In genomic region chr22:25448435-25449051, GRCh38 we compare ENCODE assay signal across 8 cellular contexts.
DNase-seq lines count a peak whose midpoint lies in the region; ATAC-seq, FAIRE-seq and TF ChIP-seq lines count a peak whose summit lies in the region.

No MANE protein-coding gene starts in this region.

- peak overlapping the region; percentile 33 for H3K4ac ChIP-seq in H1 (replicated peaks; ENCODE audit: insufficient read length, low read depth, low read length)

- no peak overlapping the region for H4K91ac ChIP-seq in H1 (replicated peaks; ENCODE audit: insufficient read length, low read length)

- no peaks in the 10 kb centered on the region; the same call in 1 of the 2 replicates for H3K79me1 ChIP-seq in H1 (ENCODE audit: low read depth, low read length)

- H3K23me2 ChIP-seq in H1 (ENCODE audit: low read depth, low read length), result peaks cover 3% of the 10 kb centered on the region; the same call in 1 of the 2 replicates

- TF ChIP-seq POLR2A in H1 (IDR thresholded peaks at IDR 0.05; ENCODE audit: control extremely low read depth in 1 of 2, low read depth in 2 of 2, low read length in 2 of 2) (no peak), uterus (IDR thresholded peaks at IDR 0.05) (no peak)

- intact Hi-C loops in uterus (cut with DNase I; ENCODE audit: low total_unique reads), result no loop called here

- no peaks in the 10 kb centered on the region for H3K27me3 Mint-ChIP-seq in mesothelial cell of epicardium (ENCODE audit: low read depth)

- no peak for TF ChIP-seq EP300 in H1 (IDR thresholded peaks at IDR 0.05; ENCODE audit: borderline replicate concordance in 1 of 2, low read depth in 2 of 2, low read length in 2 of 2)

- peak overlapping the region; percentile 92 for H3K27ac Mint-ChIP-seq in mesothelial cell of epicardium

- H2BK15ac ChIP-seq in H1 (ENCODE audit: low read length), result no peak overlapping the region

- H3K36me3 ChIP-seq in SJSA1 (peaks cover 25% of the 10 kb centered on the region), H1 (ENCODE audit: control insufficient read depth in 2 of 4, insufficient read depth in 4 of 4, low read length in 3 of 4) (peaks cover 0 to under 1% (median under 1%) of the 10 kb centered on the region in 4 experiments; a peak in 4 of 8 replicates), uterus (no peaks in the 10 kb centered on the region)

- DNase-seq in Daoy (ENCODE audit: low read depth) (peak; percentile 16), SJSA1 (ENCODE audit: low read depth in 1 of 2, low spot score in 2 of 2) (peak in 1 of 2 experiments; percentile 38), H1 (ENCODE audit: low read depth in 1 of 2, low spot score in 2 of 2) (no peak), mesothelial cell of epicardium (ENCODE audit: low spot score in 2 of 2, unreplicated experiment in 2 of 2) (no peak), uterus (no peak), NCI-H187 (lab: John Stamatoyannopoulos, UW) (no peak)

- H3K4me3 ChIP-seq in SJSA1 (peak overlapping the region; percentile 59), H1 (ENCODE audit: extremely low read depth in 1 of 4, insufficient read depth in 2 of 4, low read depth in 3 of 4, low read length in 4 of 4) (peak overlapping the region; percentile 58 to 92 (median 76)), uterus (peak overlapping the region; percentile 72 to 84)

- CTCF ChIA-PET in H1 (lab: Charles Lee; ENCODE audit: partially characterized antibody), result interaction anchor here (0.6 to 1.8 kb wide), 7 partner anchors 10 to 500 kb away, joined by 3 to 12 read pairs (median 4); no protein-coding TSS in a partner anchor

- H2BK120ac ChIP-seq in H1 (replicated peaks; ENCODE audit: low read depth, low read length), result no peak overlapping the region

- H3K27me3 ChIP-seq in SJSA1 (replicated peaks) (no peaks in the 10 kb centered on the region), H1 (replicated peaks in 1 of 4; ENCODE audit: control insufficient read depth in 3 of 4, extremely low read depth in 1 of 4, insufficient read depth in 3 of 4, low read length in 3 of 4) (no peaks in the 10 kb centered on the region), uterus (no peaks in the 10 kb centered on the region)

- no peak overlapping the region for H3K18ac ChIP-seq in H1 (ENCODE audit: extremely low read depth, low read length)

- H3K4me2 ChIP-seq in H1 (ENCODE audit: insufficient read depth in 1 of 2, low read depth in 2 of 2, low read length in 2 of 2), result peak overlapping the region; percentile 90 to 95

- no peak overlapping the region for H3K56ac ChIP-seq in H1 (replicated peaks; ENCODE audit: insufficient read length, low read depth, low read length)

- H3K9me3 ChIP-seq in SJSA1 (replicated peaks), result no peaks in the 10 kb centered on the region
- no peaks in the 10 kb centered on the region for H3K9me3 ChIP-seq in H1 (ENCODE audit: insufficient read depth in 2 of 2, low read depth in 1 of 2, low read length in 1 of 2)
- no peaks in the 10 kb centered on the region for H3K9me3 ChIP-seq in uterus

- H4K20me1 ChIP-seq in H1 (replicated peaks in 1 of 2; ENCODE audit: control insufficient read depth in 1 of 2, insufficient read depth in 2 of 2, low read length in 2 of 2), result peaks cover 3 to 6% of the 10 kb centered on the region in 2 experiments

- WGBS in H1 (ENCODE audit: extremely low coverage in 1 of 2, insufficient coverage in 1 of 2, insufficient read length in 1 of 2, insufficient replicate concordance in 2 of 2, low coverage in 1 of 2, low lambda C conversion rate in 2 of 2, missing lambda C conversion rate in 1 of 2), 2 experiments, result 12% methylated on average over 15 of the region's 16 CpGs; no CpG with 5 or more reads in 1 of the 2 experiments

- H2BK20ac ChIP-seq in H1 (ENCODE audit: low read length), result no peak overlapping the region

- H3K4me1 ChIP-seq in SJSA1 (replicated peaks) (peaks cover 13% of the 10 kb centered on the region; the same call in 1 of the 2 replicates), H1 (replicated peaks in 1 of 4; ENCODE audit: control insufficient read depth in 3 of 4, insufficient read depth in 4 of 4, low read length in 3 of 4) (peaks cover 0 to 5% (median 0%) of the 10 kb centered on the region in 4 experiments; a peak in 3 of 7 replicates), uterus (peaks cover 0 to 9% of the 10 kb centered on the region in 2 donors)

- TF ChIP-seq CTCF in H1 (IDR thresholded peaks at IDR 0.05; ENCODE audit: control extremely low read depth in 1 of 3, insufficient read depth in 1 of 3, low read depth in 1 of 3, low read length in 3 of 3) (no peak), mesothelial cell of epicardium (IDR thresholded peaks at IDR 0.05; ENCODE audit: unreplicated experiment) (no peak), uterus (IDR thresholded peaks at IDR 0.05) (no peak)

- POLR2A ChIA-PET in H1 (lab: Charles Lee; ENCODE audit: partially characterized antibody), result interaction anchor here (1.3 kb wide), 1 partner anchor 55 kb away, joined by 3 read pairs; no protein-coding TSS in a partner anchor

- H2BK5ac ChIP-seq in H1 (ENCODE audit: low read depth, low read length), result no peak overlapping the region

- H3K9me3 Mint-ChIP-seq in mesothelial cell of epicardium, result no peaks in the 10 kb centered on the region

- peak overlapping the region; percentile 51 for H4K8ac ChIP-seq in H1 (ENCODE audit: extremely low read depth, insufficient read depth, low read length)

- ATAC-seq in GM21825 (IDR thresholded peaks at IDR 0.05; ENCODE audit: unreplicated experiment), result peak; percentile 6
- ATAC-seq in HG03520 (IDR thresholded peaks at IDR 0.05; ENCODE audit: unreplicated experiment), result no peak

- peak overlapping the region; percentile 15 to 72 (median 57); a peak in 5 of 7 replicates for H3K9ac ChIP-seq in H1 (replicated peaks in 1 of 4; ENCODE audit: extremely low read depth in 1 of 4, low read depth in 3 of 4, low read length in 3 of 4)

- no peak overlapping the region for H2AFZ ChIP-seq in H1 (ENCODE audit: low read length)

- H2BK12ac ChIP-seq in H1 (ENCODE audit: low read depth, low read length), result no peak overlapping the region; the same call in 1 of the 2 replicates

- H3K27ac ChIP-seq in SJSA1 (peak overlapping the region; percentile 13), H1 (ENCODE audit: low read depth, low read length) (no peak overlapping the region), uterus (peak overlapping the region; percentile 83 to 89)

- H2AK5ac ChIP-seq in H1 (ENCODE audit: low read depth, low read length), result no peak overlapping the region

- no peak for FAIRE-seq in H1 (lab: Jason Lieb, UNC)

- peaks cover 33% of the 10 kb centered on the region for H3K4me1 Mint-ChIP-seq in mesothelial cell of epicardium

- H3K36me3 Mint-ChIP-seq in mesothelial cell of epicardium, result peaks cover 3% of the 10 kb centered on the region

- no peak overlapping the region for H3K14ac ChIP-seq in H1 (ENCODE audit: insufficient read length)

- H3K23ac ChIP-seq in H1 (ENCODE audit: insufficient read length), result no peak overlapping the region

- H3K79me2 ChIP-seq in H1 (ENCODE audit: control insufficient read depth in 1 of 2, insufficient read depth in 2 of 2, low read length in 2 of 2), result peaks cover 22 to 57% of the 10 kb centered on the region in 2 experiments

- peak overlapping the region; percentile 88 for H3K4me3 Mint-ChIP-seq in mesothelial cell of epicardium

- no peak for TF ChIP-seq RAD21 in H1 (IDR thresholded peaks at IDR 0.05 in 1 of 2, conservative IDR thresholded peaks at IDR 0.05 in 1 of 2; ENCODE audit: low read depth in 2 of 2, low read length in 2 of 2)

- H4K5ac ChIP-seq in H1 (ENCODE audit: insufficient read length, low read depth, low read length), result no peak overlapping the region

TF ChIP-seq in H1, 55 proteins besides CTCF, POLR2A, EP300 and RAD21:
- TF ChIP-seq CHD2 (IDR thresholded peaks at IDR 0.05; ENCODE audit: low read length), result no peak
- no peak for TF ChIP-seq CBX8 (IDR thresholded peaks at IDR 0.05; ENCODE audit: borderline replicate concordance, low read depth, low read length)
- TF ChIP-seq KDM4A (IDR thresholded peaks at IDR 0.05; ENCODE audit: low read depth, low read length, severe bottlenecking), result peak; percentile 9
- TF ChIP-seq ZNF274 (IDR thresholded peaks at IDR 0.05; ENCODE audit: borderline replicate concordance, extremely low read depth, low read length), result no peak
- TF ChIP-seq CBX5 (IDR thresholded peaks at IDR 0.05; ENCODE audit: low read depth, low read length), result no peak
TF ChIP-seq in H1: peak in this region for 1.
